In the genomic region with DNA sequence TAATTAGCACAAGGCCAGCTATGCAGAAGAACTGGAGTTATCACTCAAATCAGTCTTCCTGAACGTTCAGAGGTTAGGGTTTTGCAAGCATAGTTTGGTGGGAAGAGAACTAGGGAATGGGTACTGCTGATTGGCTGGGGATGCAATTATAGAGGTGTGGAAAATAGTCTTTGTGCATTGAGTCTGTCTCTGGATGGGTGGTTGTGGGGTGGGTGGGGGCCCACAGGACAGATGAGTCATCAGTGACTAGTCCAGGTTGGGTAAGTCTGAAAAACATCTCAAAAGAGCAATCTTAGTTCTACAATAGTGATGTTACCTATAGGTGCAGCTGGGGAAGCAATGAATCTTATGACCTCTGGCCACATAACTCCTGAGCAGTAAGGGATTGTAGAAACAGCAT, we compare ENCODE assay signal across 13 cellular contexts.
DNase-seq lines count a peak whose midpoint lies in the region; ATAC-seq, FAIRE-seq and TF ChIP-seq lines count a peak whose summit lies in the region.
"Had no signal": no experiment of that assay in that cellular context is flagged by ENCODE, and none has a peak within 500 bp of the region (broad histone marks: within the 10 kb centered on the region; RNA-seq: fewer than 3 reads in every experiment).

No MANE protein-coding gene starts in this region.

- H2AK5ac ChIP-seq in trophoblast cell (ENCODE audit: low read length), result peak overlapping the region; percentile 63

- H3K27ac ChIP-seq in HUES48 (ENCODE audit: low read depth, low read length) (peak overlapping the region; percentile 98), trophoblast cell (ENCODE audit: low read depth, low read length) (peak overlapping the region; percentile 97)
- H3K27ac ChIP-seq: colonic mucosa had no signal

- DNase-seq in activated T-cell treated with anti-CD3 and anti-CD28 coated beads, Interleukin-2, amount 50 U/mL, for 4 hours, result no peak
- no peak for DNase-seq in activated T-cell treated with anti-CD3 and anti-CD28 coated beads for 4 hours
- peak; percentile 82 for DNase-seq in bronchial epithelial cell (ENCODE audit: low read depth)
- DNase-seq in trophoblast cell, result peak; percentile 78
- DNase-seq: colonic mucosa, DMS153, midbrain, NCI-H2081, posterior cingulate gyrus had no signal

- WGBS in trophoblast cell (ENCODE audit: extremely low coverage, insufficient coverage, insufficient read length), result no CpG with 5 or more reads among the region's 1 CpG

- no peak overlapping the region for H3K4me2 ChIP-seq in trophoblast cell (ENCODE audit: low read length)

- H4K12ac ChIP-seq in trophoblast cell (ENCODE audit: low read depth, low read length), result no peak overlapping the region

- H3K36me3 ChIP-seq in HUES48 (ENCODE audit: control insufficient read depth, insufficient read depth, low read length), result 0 out of 2 replicates have a peak, but pooled peaks cover 4% of the 10 kb centered on the region
- no peaks in the 10 kb centered on the region for H3K36me3 ChIP-seq in bronchial epithelial cell (ENCODE audit: control insufficient read depth, insufficient read depth, low read length)
- H3K36me3 ChIP-seq in trophoblast cell (ENCODE audit: control insufficient read depth in 1 of 2, insufficient read depth in 2 of 2, low read length in 2 of 2), result peaks cover 2 to 5% of the 10 kb centered on the region in 2 experiments
- H3K36me3 ChIP-seq: colonic mucosa had no signal

- no peak overlapping the region for H2AFZ ChIP-seq in trophoblast cell (ENCODE audit: insufficient read depth, low read length, poor library complexity)

- H3K4me1 Mint-ChIP-seq in activated T-cell treated with anti-CD3 and anti-CD28 coated beads, Interleukin-2, amount 50 U/mL, for 4 hours (ENCODE audit: low read depth), result peaks cover 31% of the 10 kb centered on the region

- H3K4me3 Mint-ChIP-seq in activated T-cell treated with anti-CD3 and anti-CD28 coated beads, Interleukin-2, amount 50 U/mL, for 4 hours, result no peak overlapping the region

- no peak for TF ChIP-seq CTCF in bronchial epithelial cell (IDR thresholded peaks at IDR 0.05; ENCODE audit: insufficient read depth, low read length, severe bottlenecking)

- H4K8ac ChIP-seq in trophoblast cell (ENCODE audit: low read depth, low read length), result peak overlapping the region; percentile 84

- H3K4me1 ChIP-seq in HUES48 (ENCODE audit: control insufficient read depth, insufficient read depth, low read length), result peaks cover 29% of the 10 kb centered on the region
- peaks cover 4 to 6% of the 10 kb centered on the region in 2 experiments for H3K4me1 ChIP-seq in trophoblast cell (ENCODE audit: control insufficient read depth in 1 of 2, insufficient read depth in 2 of 2, low read length in 2 of 2)
- H3K4me1 ChIP-seq: colonic mucosa had no signal

- peaks cover 25% of the 10 kb centered on the region for H3K79me1 ChIP-seq in trophoblast cell (ENCODE audit: low read length)

- H3K27me3 Mint-ChIP-seq in activated T-cell treated with anti-CD3 and anti-CD28 coated beads, Interleukin-2, amount 50 U/mL, for 4 hours (ENCODE audit: low read depth), result no peaks in the 10 kb centered on the region

- ATAC-seq in activated T-cell treated with anti-CD3 and anti-CD28 coated beads, Interleukin-2, amount 50 U/mL, for 4 hours, result peak; percentile 48 to 63
- ATAC-seq in GM21737 (IDR thresholded peaks at IDR 0.05; ENCODE audit: unreplicated experiment) (no peak), HG03460 (IDR thresholded peaks at IDR 0.05; ENCODE audit: unreplicated experiment) (no peak), HG03520 (IDR thresholded peaks at IDR 0.05; ENCODE audit: unreplicated experiment) (no peak)

- no peak for FAIRE-seq in bronchial epithelial cell (lab: Jason Lieb, UNC)

- peak overlapping the region; percentile 93 for H4K91ac ChIP-seq in trophoblast cell (ENCODE audit: low read depth, low read length)

- H3K14ac ChIP-seq in trophoblast cell (ENCODE audit: low read length), result peak overlapping the region; percentile 81

- H3K4ac ChIP-seq in trophoblast cell (ENCODE audit: low read depth, low read length), result peak overlapping the region; percentile 83

- H3K9me3 ChIP-seq in HUES48 (ENCODE audit: control insufficient read depth, insufficient read depth, low read length), result peaks cover 22% of the 10 kb centered on the region
- peaks cover 7% of the 10 kb centered on the region for H3K9me3 ChIP-seq in trophoblast cell (ENCODE audit: insufficient read depth, low read depth, low read length)

- no peak overlapping the region for H3K23ac ChIP-seq in trophoblast cell (ENCODE audit: low read length)

- peak overlapping the region; percentile 96 for H2BK120ac ChIP-seq in trophoblast cell (ENCODE audit: insufficient read depth, low read length, poor library complexity)

- H3K27me3 ChIP-seq in HUES48 (ENCODE audit: control insufficient read depth, insufficient read depth, low read length) (no peaks in the 10 kb centered on the region), bronchial epithelial cell (ENCODE audit: control insufficient read depth, insufficient read depth, low read length) (no peaks in the 10 kb centered on the region), trophoblast cell (ENCODE audit: insufficient read depth, low read length) (no peaks in the 10 kb centered on the region)
- H3K27me3 ChIP-seq: colonic mucosa had no signal

- no peak overlapping the region for H3K4me3 ChIP-seq in HUES48 (ENCODE audit: low read depth, low read length)
- no peak overlapping the region for H3K4me3 ChIP-seq in bronchial epithelial cell (ENCODE audit: low read depth, low read length)
- H3K4me3 ChIP-seq in trophoblast cell (ENCODE audit: low read depth, low read length), result no peak overlapping the region
- H3K4me3 ChIP-seq: colonic mucosa had no signal

- no peak overlapping the region for H3K9ac ChIP-seq in HUES48 (ENCODE audit: low read depth, low read length)
- no peak overlapping the region for H3K9ac ChIP-seq in trophoblast cell (ENCODE audit: low read length)

- no peaks in the 10 kb centered on the region for H3K36me3 Mint-ChIP-seq in activated T-cell treated with anti-CD3 and anti-CD28 coated beads, Interleukin-2, amount 50 U/mL, for 4 hours (ENCODE audit: insufficient read depth)

- peak overlapping the region; percentile 67 for H2BK5ac ChIP-seq in trophoblast cell (ENCODE audit: low read depth, low read length, poor library complexity)

- peak overlapping the region; percentile 97 for H2BK12ac ChIP-seq in trophoblast cell (ENCODE audit: low read length)

- peaks cover 6% of the 10 kb centered on the region for H3K79me2 ChIP-seq in trophoblast cell (ENCODE audit: control insufficient read depth, insufficient read depth, low read length, poor library complexity)

- H3K9me3 Mint-ChIP-seq in activated T-cell treated with anti-CD3 and anti-CD28 coated beads, Interleukin-2, amount 50 U/mL, for 4 hours, result no peaks in the 10 kb centered on the region

- H3K18ac ChIP-seq in trophoblast cell (ENCODE audit: low read length), result no peak overlapping the region

Comparison
In these comparisons a context has a peak if more than half of its experiments do, and no peak if none do; other contexts are left out.
1. ATAC-seq: peak in activated T-cell treated with anti-CD3 and anti-CD28 coated beads, Interleukin-2, amount 50 U/mL, for 4 hours (2 of 2); none in GM21737 (single experiment), HG03460 (single experiment) and HG03520 (single experiment).
2. DNase-seq: peak in bronchial epithelial cell (single experiment) and trophoblast cell (2 of 2); none in activated T-cell treated with anti-CD3 and anti-CD28 coated beads, Interleukin-2, amount 50 U/mL, for 4 hours (single experiment) and activated T-cell treated with anti-CD3 and anti-CD28 coated beads for 4 hours (single experiment).